ENCODE assay signal across 1 cellular context in the genomic region with DNA sequence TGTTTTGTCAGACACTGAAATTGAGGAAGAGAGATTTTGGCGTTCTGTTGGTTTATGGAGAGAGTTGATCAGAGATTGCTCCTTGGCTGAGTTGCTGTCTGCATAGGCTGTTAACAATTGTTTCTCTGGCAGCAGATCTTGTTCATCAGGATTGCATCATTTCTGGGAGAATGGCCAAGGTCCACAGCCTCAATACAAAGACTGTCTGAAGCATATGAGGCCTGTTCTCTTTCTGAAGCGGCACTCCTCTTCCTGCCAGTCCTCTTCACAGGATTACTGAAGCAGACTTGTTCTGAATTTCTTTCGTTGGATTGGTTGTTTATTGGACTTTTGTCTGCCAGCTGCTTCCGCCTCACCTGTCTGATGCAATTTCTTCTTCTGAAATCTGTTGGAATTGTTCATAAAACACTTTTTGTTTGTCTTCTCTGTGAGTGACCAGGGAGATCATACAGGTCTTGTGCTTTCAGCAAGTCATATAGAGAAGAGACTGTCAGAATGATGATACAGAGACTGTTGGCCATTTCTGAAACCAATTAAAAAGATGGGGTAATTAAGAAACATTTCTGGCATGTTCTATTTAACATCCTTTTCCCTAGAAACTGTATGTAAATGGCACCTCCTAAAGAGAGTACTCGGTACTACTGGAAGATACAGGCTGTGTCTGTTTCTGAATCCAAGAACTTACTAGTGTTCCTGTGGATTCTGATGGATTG.
TF ChIP-seq lines count a peak whose summit lies in the region.

No MANE protein-coding gene starts in this region.

TF ChIP-seq in K562, 482 proteins besides CTCF, POLR2A, EP300 and RAD21 (continued from another document and continues in another):
- TF ChIP-seq, protein P1, sequence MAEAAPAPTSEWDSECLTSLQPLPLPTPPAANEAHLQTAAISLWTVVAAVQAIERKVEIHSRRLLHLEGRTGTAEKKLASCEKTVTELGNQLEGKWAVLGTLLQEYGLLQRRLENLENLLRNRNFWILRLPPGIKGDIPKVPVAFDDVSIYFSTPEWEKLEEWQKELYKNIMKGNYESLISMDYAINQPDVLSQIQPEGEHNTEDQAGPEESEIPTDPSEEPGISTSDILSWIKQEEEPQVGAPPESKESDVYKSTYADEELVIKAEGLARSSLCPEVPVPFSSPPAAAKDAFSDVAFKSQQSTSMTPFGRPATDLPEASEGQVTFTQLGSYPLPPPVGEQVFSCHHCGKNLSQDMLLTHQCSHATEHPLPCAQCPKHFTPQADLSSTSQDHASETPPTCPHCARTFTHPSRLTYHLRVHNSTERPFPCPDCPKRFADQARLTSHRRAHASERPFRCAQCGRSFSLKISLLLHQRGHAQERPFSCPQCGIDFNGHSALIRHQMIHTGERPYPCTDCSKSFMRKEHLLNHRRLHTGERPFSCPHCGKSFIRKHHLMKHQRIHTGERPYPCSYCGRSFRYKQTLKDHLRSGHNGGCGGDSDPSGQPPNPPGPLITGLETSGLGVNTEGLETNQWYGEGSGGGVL (CRISPR knock-in tag; IDR thresholded peaks at IDR 0.05), result no peak
- TF ChIP-seq, protein P2, sequence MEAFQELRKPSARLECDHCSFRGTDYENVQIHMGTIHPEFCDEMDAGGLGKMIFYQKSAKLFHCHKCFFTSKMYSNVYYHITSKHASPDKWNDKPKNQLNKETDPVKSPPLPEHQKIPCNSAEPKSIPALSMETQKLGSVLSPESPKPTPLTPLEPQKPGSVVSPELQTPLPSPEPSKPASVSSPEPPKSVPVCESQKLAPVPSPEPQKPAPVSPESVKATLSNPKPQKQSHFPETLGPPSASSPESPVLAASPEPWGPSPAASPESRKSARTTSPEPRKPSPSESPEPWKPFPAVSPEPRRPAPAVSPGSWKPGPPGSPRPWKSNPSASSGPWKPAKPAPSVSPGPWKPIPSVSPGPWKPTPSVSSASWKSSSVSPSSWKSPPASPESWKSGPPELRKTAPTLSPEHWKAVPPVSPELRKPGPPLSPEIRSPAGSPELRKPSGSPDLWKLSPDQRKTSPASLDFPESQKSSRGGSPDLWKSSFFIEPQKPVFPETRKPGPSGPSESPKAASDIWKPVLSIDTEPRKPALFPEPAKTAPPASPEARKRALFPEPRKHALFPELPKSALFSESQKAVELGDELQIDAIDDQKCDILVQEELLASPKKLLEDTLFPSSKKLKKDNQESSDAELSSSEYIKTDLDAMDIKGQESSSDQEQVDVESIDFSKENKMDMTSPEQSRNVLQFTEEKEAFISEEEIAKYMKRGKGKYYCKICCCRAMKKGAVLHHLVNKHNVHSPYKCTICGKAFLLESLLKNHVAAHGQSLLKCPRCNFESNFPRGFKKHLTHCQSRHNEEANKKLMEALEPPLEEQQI (IDR thresholded peaks at IDR 0.05), result no peak
- no peak for TF ChIP-seq NCOA4 (IDR thresholded peaks at IDR 0.05; ENCODE audit: partially characterized antibody)
- no peak for TF ChIP-seq SRSF7 (optimal IDR thresholded peaks at IDR 0.05; ENCODE audit: low read depth, low read length)
- TF ChIP-seq, protein P3, sequence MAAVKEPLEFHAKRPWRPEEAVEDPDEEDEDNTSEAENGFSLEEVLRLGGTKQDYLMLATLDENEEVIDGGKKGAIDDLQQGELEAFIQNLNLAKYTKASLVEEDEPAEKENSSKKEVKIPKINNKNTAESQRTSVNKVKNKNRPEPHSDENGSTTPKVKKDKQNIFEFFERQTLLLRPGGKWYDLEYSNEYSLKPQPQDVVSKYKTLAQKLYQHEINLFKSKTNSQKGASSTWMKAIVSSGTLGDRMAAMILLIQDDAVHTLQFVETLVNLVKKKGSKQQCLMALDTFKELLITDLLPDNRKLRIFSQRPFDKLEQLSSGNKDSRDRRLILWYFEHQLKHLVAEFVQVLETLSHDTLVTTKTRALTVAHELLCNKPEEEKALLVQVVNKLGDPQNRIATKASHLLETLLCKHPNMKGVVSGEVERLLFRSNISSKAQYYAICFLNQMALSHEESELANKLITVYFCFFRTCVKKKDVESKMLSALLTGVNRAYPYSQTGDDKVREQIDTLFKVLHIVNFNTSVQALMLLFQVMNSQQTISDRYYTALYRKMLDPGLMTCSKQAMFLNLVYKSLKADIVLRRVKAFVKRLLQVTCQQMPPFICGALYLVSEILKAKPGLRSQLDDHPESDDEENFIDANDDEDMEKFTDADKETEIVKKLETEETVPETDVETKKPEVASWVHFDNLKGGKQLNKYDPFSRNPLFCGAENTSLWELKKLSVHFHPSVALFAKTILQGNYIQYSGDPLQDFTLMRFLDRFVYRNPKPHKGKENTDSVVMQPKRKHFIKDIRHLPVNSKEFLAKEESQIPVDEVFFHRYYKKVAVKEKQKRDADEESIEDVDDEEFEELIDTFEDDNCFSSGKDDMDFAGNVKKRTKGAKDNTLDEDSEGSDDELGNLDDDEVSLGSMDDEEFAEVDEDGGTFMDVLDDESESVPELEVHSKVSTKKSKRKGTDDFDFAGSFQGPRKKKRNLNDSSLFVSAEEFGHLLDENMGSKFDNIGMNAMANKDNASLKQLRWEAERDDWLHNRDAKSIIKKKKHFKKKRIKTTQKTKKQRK (IDR thresholded peaks at IDR 0.05; ENCODE audit: borderline replicate concordance, low read depth, low read length), result no peak
- TF ChIP-seq ZNF766 (CRISPR knock-in tag; conservative IDR thresholded peaks at IDR 0.05), result peak; percentile 78; the same call in 1 of the 2 replicates
- TF ChIP-seq POLR2AphosphoS2 (IDR thresholded peaks at IDR 0.05; ENCODE audit: low read length), result peak; percentile 51; the same call in 1 of the 2 replicates
- no peak for TF ChIP-seq FIP1L1 (IDR thresholded peaks at IDR 0.05; ENCODE audit: low read depth, low read length, poor library complexity, severe bottlenecking)
- peak; percentile 93 for TF ChIP-seq BRD9 (IDR thresholded peaks at IDR 0.05; ENCODE audit: low read depth, partially characterized antibody)
- TF ChIP-seq ESRRA (IDR thresholded peaks at IDR 0.05; ENCODE audit: borderline replicate concordance, low read depth), result no peak
- peak; percentile 98 for TF ChIP-seq JUND (IDR thresholded peaks at IDR 0.05; ENCODE audit: borderline replicate concordance, low read depth, low read length)
- TF ChIP-seq JUND (tag; IDR thresholded peaks at IDR 0.05; ENCODE audit: borderline replicate concordance, low read depth, low read length), result peak; percentile 97
- no peak for TF ChIP-seq RBM14 (IDR thresholded peaks at IDR 0.05; ENCODE audit: borderline replicate concordance, insufficient read depth, low read depth, low read length)
- TF ChIP-seq ELF4 (CRISPR knock-in tag; IDR thresholded peaks at IDR 0.05), result no peak
- TF ChIP-seq SMAD3 (CRISPR knock-in tag; conservative IDR thresholded peaks at IDR 0.05), result peak; percentile 78; the same call in 1 of the 2 replicates
- TF ChIP-seq, protein P4, sequence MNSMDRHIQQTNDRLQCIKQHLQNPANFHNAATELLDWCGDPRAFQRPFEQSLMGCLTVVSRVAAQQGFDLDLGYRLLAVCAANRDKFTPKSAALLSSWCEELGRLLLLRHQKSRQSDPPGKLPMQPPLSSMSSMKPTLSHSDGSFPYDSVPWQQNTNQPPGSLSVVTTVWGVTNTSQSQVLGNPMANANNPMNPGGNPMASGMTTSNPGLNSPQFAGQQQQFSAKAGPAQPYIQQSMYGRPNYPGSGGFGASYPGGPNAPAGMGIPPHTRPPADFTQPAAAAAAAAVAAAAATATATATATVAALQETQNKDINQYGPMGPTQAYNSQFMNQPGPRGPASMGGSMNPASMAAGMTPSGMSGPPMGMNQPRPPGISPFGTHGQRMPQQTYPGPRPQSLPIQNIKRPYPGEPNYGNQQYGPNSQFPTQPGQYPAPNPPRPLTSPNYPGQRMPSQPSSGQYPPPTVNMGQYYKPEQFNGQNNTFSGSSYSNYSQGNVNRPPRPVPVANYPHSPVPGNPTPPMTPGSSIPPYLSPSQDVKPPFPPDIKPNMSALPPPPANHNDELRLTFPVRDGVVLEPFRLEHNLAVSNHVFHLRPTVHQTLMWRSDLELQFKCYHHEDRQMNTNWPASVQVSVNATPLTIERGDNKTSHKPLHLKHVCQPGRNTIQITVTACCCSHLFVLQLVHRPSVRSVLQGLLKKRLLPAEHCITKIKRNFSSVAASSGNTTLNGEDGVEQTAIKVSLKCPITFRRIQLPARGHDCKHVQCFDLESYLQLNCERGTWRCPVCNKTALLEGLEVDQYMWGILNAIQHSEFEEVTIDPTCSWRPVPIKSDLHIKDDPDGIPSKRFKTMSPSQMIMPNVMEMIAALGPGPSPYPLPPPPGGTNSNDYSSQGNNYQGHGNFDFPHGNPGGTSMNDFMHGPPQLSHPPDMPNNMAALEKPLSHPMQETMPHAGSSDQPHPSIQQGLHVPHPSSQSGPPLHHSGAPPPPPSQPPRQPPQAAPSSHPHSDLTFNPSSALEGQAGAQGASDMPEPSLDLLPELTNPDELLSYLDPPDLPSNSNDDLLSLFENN (IDR thresholded peaks at IDR 0.05; ENCODE audit: low read depth in 2 of 2, low read length in 2 of 2), result 0 out of 4 replicates have a peak, but pooled peaks of 1 of the 2 experiments have one; percentile 59
- peak; percentile 33; the same call in 1 of the 2 replicates for TF ChIP-seq KLF16 (IDR thresholded peaks at IDR 0.05)
- no peak for TF ChIP-seq POU5F1 (IDR thresholded peaks at IDR 0.05; ENCODE audit: borderline replicate concordance, low read depth, low read length, partially characterized antibody)
- TF ChIP-seq NFYB (IDR thresholded peaks at IDR 0.05; ENCODE audit: extremely low read depth, insufficient read length), result no peak
- TF ChIP-seq HEY1 (CRISPR knock-in tag; IDR thresholded peaks at IDR 0.05; ENCODE audit: borderline replicate concordance), result no peak
- TF ChIP-seq, protein P5, sequence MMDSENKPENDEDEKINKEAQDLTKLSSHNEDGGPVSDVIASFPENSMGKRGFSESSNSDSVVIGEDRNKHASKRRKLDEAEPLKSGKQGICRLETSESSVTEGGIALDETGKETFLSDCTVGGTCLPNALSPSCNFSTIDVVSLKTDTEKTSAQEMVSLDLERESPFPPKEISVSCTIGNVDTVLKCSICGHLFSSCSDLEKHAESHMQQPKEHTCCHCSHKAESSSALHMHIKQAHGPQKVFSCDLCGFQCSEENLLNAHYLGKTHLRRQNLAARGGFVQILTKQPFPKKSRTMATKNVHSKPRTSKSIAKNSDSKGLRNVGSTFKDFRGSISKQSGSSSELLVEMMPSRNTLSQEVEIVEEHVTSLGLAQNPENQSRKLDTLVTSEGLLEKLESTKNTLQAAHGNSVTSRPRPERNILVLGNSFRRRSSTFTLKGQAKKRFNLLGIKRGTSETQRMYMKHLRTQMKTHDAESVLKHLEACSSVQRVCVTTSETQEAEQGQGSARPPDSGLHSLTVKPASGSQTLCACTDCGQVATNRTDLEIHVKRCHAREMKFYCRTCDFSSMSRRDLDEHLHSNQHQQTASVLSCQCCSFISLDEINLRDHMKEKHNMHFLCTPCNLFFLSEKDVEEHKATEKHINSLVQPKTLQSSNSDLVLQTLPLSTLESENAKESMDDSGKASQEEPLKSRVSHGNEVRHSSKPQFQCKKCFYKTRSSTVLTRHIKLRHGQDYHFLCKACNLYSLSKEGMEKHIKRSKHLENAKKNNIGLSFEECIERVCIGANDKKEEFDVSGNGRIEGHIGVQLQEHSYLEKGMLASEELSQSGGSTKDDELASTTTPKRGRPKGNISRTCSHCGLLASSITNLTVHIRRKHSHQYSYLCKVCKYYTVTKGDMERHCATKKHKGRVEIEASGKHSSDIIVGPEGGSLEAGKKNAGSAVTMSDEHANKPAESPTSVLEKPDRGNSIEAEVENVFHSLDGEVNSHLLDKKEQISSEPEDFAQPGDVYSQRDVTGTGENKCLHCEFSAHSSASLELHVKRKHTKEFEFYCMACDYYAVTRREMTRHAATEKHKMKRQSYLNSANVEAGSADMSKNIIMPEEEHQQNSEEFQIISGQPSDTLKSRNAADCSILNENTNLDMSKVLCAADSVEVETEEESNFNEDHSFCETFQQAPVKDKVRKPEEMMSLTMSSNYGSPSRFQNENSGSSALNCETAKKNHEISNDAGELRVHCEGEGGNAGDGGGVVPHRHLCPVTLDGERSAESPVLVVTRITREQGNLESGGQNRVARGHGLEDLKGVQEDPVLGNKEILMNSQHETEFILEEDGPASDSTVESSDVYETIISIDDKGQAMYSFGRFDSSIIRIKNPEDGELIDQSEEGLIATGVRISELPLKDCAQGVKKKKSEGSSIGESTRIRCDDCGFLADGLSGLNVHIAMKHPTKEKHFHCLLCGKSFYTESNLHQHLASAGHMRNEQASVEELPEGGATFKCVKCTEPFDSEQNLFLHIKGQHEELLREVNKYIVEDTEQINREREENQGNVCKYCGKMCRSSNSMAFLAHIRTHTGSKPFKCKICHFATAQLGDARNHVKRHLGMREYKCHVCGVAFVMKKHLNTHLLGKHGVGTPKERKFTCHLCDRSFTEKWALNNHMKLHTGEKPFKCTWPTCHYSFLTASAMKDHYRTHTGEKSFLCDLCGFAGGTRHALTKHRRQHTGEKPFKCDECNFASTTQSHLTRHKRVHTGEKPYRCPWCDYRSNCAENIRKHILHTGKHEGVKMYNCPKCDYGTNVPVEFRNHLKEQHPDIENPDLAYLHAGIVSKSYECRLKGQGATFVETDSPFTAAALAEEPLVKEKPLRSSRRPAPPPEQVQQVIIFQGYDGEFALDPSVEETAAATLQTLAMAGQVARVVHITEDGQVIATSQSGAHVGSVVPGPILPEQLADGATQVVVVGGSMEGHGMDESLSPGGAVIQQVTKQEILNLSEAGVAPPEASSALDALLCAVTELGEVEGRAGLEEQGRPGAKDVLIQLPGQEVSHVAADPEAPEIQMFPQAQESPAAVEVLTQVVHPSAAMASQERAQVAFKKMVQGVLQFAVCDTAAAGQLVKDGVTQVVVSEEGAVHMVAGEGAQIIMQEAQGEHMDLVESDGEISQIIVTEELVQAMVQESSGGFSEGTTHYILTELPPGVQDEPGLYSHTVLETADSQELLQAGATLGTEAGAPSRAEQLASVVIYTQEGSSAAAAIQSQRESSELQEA (IDR thresholded peaks at IDR 0.05; ENCODE audit: low read depth), result no peak
- TF ChIP-seq SRSF3 (IDR thresholded peaks at IDR 0.05; ENCODE audit: insufficient read depth, low read length), result no peak
- TF ChIP-seq, protein P6, sequence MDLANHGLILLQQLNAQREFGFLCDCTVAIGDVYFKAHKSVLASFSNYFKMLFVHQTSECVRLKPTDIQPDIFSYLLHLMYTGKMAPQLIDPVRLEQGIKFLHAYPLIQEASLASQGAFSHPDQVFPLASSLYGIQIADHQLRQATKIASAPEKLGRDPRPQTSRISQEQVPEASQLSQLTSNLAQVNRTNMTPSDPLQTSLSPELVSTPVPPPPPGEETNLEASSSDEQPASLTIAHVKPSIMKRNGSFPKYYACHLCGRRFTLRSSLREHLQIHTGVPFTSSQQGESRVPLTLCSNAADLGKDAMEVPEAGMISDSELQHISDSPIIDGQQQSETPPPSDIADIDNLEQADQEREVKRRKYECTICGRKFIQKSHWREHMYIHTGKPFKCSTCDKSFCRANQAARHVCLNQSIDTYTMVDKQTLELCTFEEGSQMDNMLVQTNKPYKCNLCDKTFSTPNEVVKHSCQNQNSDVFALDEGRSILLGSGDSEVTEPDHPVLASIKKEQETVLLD (IDR thresholded peaks at IDR 0.05), result no peak
- TF ChIP-seq, protein P7, sequence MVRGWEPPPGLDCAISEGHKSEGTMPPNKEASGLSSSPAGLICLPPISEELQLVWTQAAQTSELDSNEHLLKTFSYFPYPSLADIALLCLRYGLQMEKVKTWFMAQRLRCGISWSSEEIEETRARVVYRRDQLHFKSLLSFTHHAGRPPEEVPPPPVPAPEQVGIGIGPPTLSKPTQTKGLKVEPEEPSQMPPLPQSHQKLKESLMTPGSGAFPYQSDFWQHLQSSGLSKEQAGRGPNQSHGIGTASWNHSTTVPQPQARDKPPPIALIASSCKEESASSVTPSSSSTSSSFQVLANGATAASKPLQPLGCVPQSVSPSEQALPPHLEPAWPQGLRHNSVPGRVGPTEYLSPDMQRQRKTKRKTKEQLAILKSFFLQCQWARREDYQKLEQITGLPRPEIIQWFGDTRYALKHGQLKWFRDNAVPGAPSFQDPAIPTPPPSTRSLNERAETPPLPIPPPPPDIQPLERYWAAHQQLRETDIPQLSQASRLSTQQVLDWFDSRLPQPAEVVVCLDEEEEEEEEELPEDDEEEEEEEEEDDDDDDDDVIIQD (CRISPR knock-in tag; IDR thresholded peaks at IDR 0.05), result no peak
- TF ChIP-seq ZBED1 (IDR thresholded peaks at IDR 0.05), result no peak
- no peak for TF ChIP-seq HOXB6 (CRISPR knock-in tag; IDR thresholded peaks at IDR 0.05; ENCODE audit: borderline replicate concordance)
- TF ChIP-seq BCOR (IDR thresholded peaks at IDR 0.05), result no peak
